ENCODE assay signal across 20 cellular contexts in genomic region chr2:217973008-217973787, GRCh38. TPM values are rescaled to one million over a fixed set of nuclear protein-coding genes. Genes with fewer than 3 reads are reported as not detected.
A peak's percentile ranks its signal among the peaks of the same experiment; 100 is the strongest.
DNase-seq lines count a peak whose midpoint lies in the region; ATAC-seq and TF ChIP-seq lines count a peak whose summit lies in the region.
"Had no signal": no experiment of that assay in that cellular context is flagged by ENCODE, and none has a peak within 500 bp of the region (broad histone marks: within the 10 kb centered on the region; RNA-seq: fewer than 3 reads in every experiment).

No MANE protein-coding gene starts in this region.

- TF ChIP-seq EP300 in gastroesophageal sphincter (IDR thresholded peaks at IDR 0.05): no peak
- no peak for TF ChIP-seq EP300 in stomach (IDR thresholded peaks at IDR 0.05)

- no peak overlapping the region for H3K4me2 ChIP-seq in OCI-LY7 (ENCODE audit: low read length)
- H3K4me2 ChIP-seq: hepatocyte had no signal

- H3K9me2 ChIP-seq in OCI-LY7 (ENCODE audit: insufficient read depth, low read length): no peaks in the 10 kb centered on the region

- no peak for TF ChIP-seq CTCF in WERI-Rb-1 (IDR thresholded peaks at IDR 0.05; ENCODE audit: low read depth, low read length)
- TF ChIP-seq CTCF in gastroesophageal sphincter (IDR thresholded peaks at IDR 0.05): no peak
- TF ChIP-seq CTCF in nephron (IDR thresholded peaks at IDR 0.05; ENCODE audit: unreplicated experiment in 3 of 3): no peak
- no peak for TF ChIP-seq CTCF in stomach (IDR thresholded peaks at IDR 0.05)
- no peak for TF ChIP-seq CTCF in OCI-LY7 (conservative IDR thresholded peaks at IDR 0.05; ENCODE audit: low read length)
- TF ChIP-seq CTCF in nephron progenitor cell (IDR thresholded peaks at IDR 0.05): no peak

- no peaks in the 10 kb centered on the region for H4K20me1 ChIP-seq in OCI-LY7 (ENCODE audit: insufficient read depth, low read length)

- H3K4me3 Mint-ChIP-seq in nephron: peak overlapping the region in 1 of 3 experiments; percentile 16
- H3K4me3 Mint-ChIP-seq in activated T-cell treated with anti-CD3 and anti-CD28 coated beads, Interleukin-2, amount 50 U/mL, for 72 hours: no peak overlapping the region
- no peak overlapping the region for H3K4me3 Mint-ChIP-seq in nephron progenitor cell
- H3K4me3 Mint-ChIP-seq in T-helper 2 cell treated with Interferon-gamma antibody and Interleukin-4, amounts not matched to agents 5 μg/mL and 100 μg/mL, for 36 hours: no peak overlapping the region

- no peaks in the 10 kb centered on the region for H3K27me3 ChIP-seq in WERI-Rb-1 (ENCODE audit: insufficient read depth, low read depth, severe bottlenecking)
- no peaks in the 10 kb centered on the region for H3K27me3 ChIP-seq in gastroesophageal sphincter
- H3K27me3 ChIP-seq in stomach: no peaks in the 10 kb centered on the region
- H3K27me3 ChIP-seq: hepatocyte, right lobe of liver had no signal

- H3K27ac ChIP-seq in WERI-Rb-1 (peak overlapping the region; percentile 79), gastroesophageal sphincter (peak overlapping the region; percentile 60 to 92 (median 84)), stomach (peak overlapping the region in 4 of 5 donors; percentile 24 to 86 (median 59)), OCI-LY7 (ENCODE audit: low read depth, low read length, poor library complexity, severe bottlenecking) (no peak overlapping the region)
- H3K27ac ChIP-seq: hepatocyte had no signal

- H3K79me2 ChIP-seq in OCI-LY7 (ENCODE audit: insufficient read depth, low read depth, low read length): no peaks in the 10 kb centered on the region

- CTCF ChIA-PET in OCI-LY7 (lab: Charles Lee; ENCODE audit: unreplicated experiment): no interaction called here

- POLR2A ChIA-PET in OCI-LY7 (lab: Charles Lee): interaction anchor here (0.6 kb wide), 1 partner anchor 92 kb away, joined by 3 read pairs; no protein-coding TSS in a partner anchor

- no peak overlapping the region for H3K4me3 ChIP-seq in WERI-Rb-1 (ENCODE audit: low read depth, low read length)
- no peak overlapping the region for H3K4me3 ChIP-seq in gastroesophageal sphincter
- no peak overlapping the region for H3K4me3 ChIP-seq in stomach
- H3K4me3 ChIP-seq in OCI-LY7 (ENCODE audit: low read depth, low read length, poor library complexity, severe bottlenecking): no peak overlapping the region
- H3K4me3 ChIP-seq: hepatocyte, right lobe of liver had no signal

- H3K27ac Mint-ChIP-seq in nephron: peak overlapping the region; percentile 86 to 93 (median 87)
- no peak overlapping the region for H3K27ac Mint-ChIP-seq in activated T-cell treated with anti-CD3 and anti-CD28 coated beads, Interleukin-2, amount 50 U/mL, for 72 hours
- H3K27ac Mint-ChIP-seq in nephron progenitor cell: no peak overlapping the region
- H3K27ac Mint-ChIP-seq in T-helper 2 cell treated with Interferon-gamma antibody and Interleukin-4, amounts not matched to agents 5 μg/mL and 100 μg/mL, for 36 hours: no peak overlapping the region
- H3K27ac Mint-ChIP-seq: activated naive CD4-positive, alpha-beta T cell treated with anti-CD3 and anti-CD28 coated beads, Interleukin-2, amount 50 U/mL, for 72 hours; activated T-helper 2 cell treated with anti-CD3 and anti-CD28 coated beads, Interferon-gamma antibody, Interleukin-2, Interleukin-4, amounts not matched to agents 10 μg/mL and 5 μg/mL and 100 μg/mL, durations not matched to agents 14 hours and 24 hours and 36 hours had no signal

- H2AFZ ChIP-seq in OCI-LY7 (ENCODE audit: low read length): no peak overlapping the region
- H2AFZ ChIP-seq: hepatocyte had no signal

- no peak for TF ChIP-seq POLR2A in gastroesophageal sphincter (IDR thresholded peaks at IDR 0.05)
- TF ChIP-seq POLR2A in stomach (IDR thresholded peaks at IDR 0.05): no peak

- H3K9me3 Mint-ChIP-seq in nephron (no peaks in the 10 kb centered on the region), nephron progenitor cell (peaks cover 3% of the 10 kb centered on the region)
- H3K9me3 Mint-ChIP-seq in activated T-cell treated with anti-CD3 and anti-CD28 coated beads, Interleukin-2, amount 50 U/mL, for 72 hours: peaks cover 2 to 3% of the 10 kb centered on the region in 2 donors
- no peaks in the 10 kb centered on the region for H3K9me3 Mint-ChIP-seq in T-helper 2 cell treated with Interferon-gamma antibody and Interleukin-4, amounts not matched to agents 5 μg/mL and 100 μg/mL, for 36 hours
- H3K9me3 Mint-ChIP-seq: activated T-helper 2 cell treated with anti-CD3 and anti-CD28 coated beads, Interferon-gamma antibody, Interleukin-2, Interleukin-4, amounts not matched to agents 10 μg/mL and 5 μg/mL and 100 μg/mL, durations not matched to agents 14 hours and 24 hours and 36 hours had no signal

- H3K4me1 Mint-ChIP-seq in nephron (no peaks in the 10 kb centered on the region), nephron progenitor cell (peaks cover 9% of the 10 kb centered on the region)
- no peaks in the 10 kb centered on the region for H3K4me1 Mint-ChIP-seq in activated T-cell treated with anti-CD3 and anti-CD28 coated beads, Interleukin-2, amount 50 U/mL, for 72 hours (ENCODE audit: low read depth)
- no peaks in the 10 kb centered on the region for H3K4me1 Mint-ChIP-seq in T-helper 2 cell treated with Interferon-gamma antibody and Interleukin-4, amounts not matched to agents 5 μg/mL and 100 μg/mL, for 36 hours (ENCODE audit: low read depth)

- no TSS peak for BruUV-seq in OCI-LY7 (replicated peaks; lab: Mats Ljungman, UMichigan)

- intact Hi-C loops in stomach (cut with DNase I; ENCODE audit: low total_unique reads) (no loop called here), OCI-LY7 (cut with micrococcal nuclease; ENCODE audit: unreplicated experiment) (no loop called here)

- H3K36me3 ChIP-seq in WERI-Rb-1: no peaks in the 10 kb centered on the region
- H3K36me3 ChIP-seq in gastroesophageal sphincter: no peaks in the 10 kb centered on the region
- no peaks in the 10 kb centered on the region for H3K36me3 ChIP-seq in stomach
- H3K36me3 ChIP-seq in OCI-LY7 (ENCODE audit: insufficient read depth, low read length): no peaks in the 10 kb centered on the region
- H3K36me3 ChIP-seq: right lobe of liver had no signal

- peaks cover 3% of the 10 kb centered on the region for H3K27me3 Mint-ChIP-seq in nephron (ENCODE audit: low read depth)
- peaks cover 14% of the 10 kb centered on the region for H3K27me3 Mint-ChIP-seq in activated T-cell treated with anti-CD3 and anti-CD28 coated beads, Interleukin-2, amount 50 U/mL, for 72 hours (ENCODE audit: low read depth)
- peaks cover 7% of the 10 kb centered on the region for H3K27me3 Mint-ChIP-seq in nephron progenitor cell (ENCODE audit: low read depth, poor library complexity)
- H3K27me3 Mint-ChIP-seq in T-helper 2 cell treated with Interferon-gamma antibody and Interleukin-4, amounts not matched to agents 5 μg/mL and 100 μg/mL, for 36 hours (ENCODE audit: low read depth): peaks cover 7% of the 10 kb centered on the region

- peak; percentile 42 for ATAC-seq in gastroesophageal sphincter
- no peak for ATAC-seq in activated T-cell treated with anti-CD3 and anti-CD28 coated beads, Interleukin-2, amount 50 U/mL, for 72 hours (replicated peaks in 1 of 2)
- ATAC-seq: activated naive CD4-positive, alpha-beta T cell treated with anti-CD3 and anti-CD28 coated beads, Interleukin-2, amount 50 U/mL, for 72 hours; SK-N-SH treated with all-trans-retinoic acid at 6 μM for 48 hours had no signal

- H3K4me1 ChIP-seq in gastroesophageal sphincter (peaks cover 13 to 90% (median 21%) of the 10 kb centered on the region in 3 donors), stomach (peaks cover 18 to 71% (median 42%) of the 10 kb centered on the region in 4 donors), OCI-LY7 (ENCODE audit: insufficient read depth, low read length, poor library complexity, severe bottlenecking) (no peaks in the 10 kb centered on the region)

- H3K36me3 Mint-ChIP-seq in nephron (ENCODE audit: low read depth) (peaks cover 20% of the 10 kb centered on the region), nephron progenitor cell (ENCODE audit: low read depth) (peaks cover 3% of the 10 kb centered on the region)
- H3K36me3 Mint-ChIP-seq in activated T-cell treated with anti-CD3 and anti-CD28 coated beads, Interleukin-2, amount 50 U/mL, for 72 hours (ENCODE audit: insufficient read depth in 2 of 2): no peaks in the 10 kb centered on the region
- no peaks in the 10 kb centered on the region for H3K36me3 Mint-ChIP-seq in T-helper 2 cell treated with Interferon-gamma antibody and Interleukin-4, amounts not matched to agents 5 μg/mL and 100 μg/mL, for 36 hours (ENCODE audit: low read depth)
- H3K36me3 Mint-ChIP-seq: activated naive CD4-positive, alpha-beta T cell treated with anti-CD3 and anti-CD28 coated beads, Interleukin-2, amount 50 U/mL, for 72 hours had no signal

- H3K9me3 ChIP-seq in WERI-Rb-1 (ENCODE audit: severe bottlenecking) (no peaks in the 10 kb centered on the region), gastroesophageal sphincter (no peaks in the 10 kb centered on the region), stomach (no peaks in the 10 kb centered on the region), OCI-LY7 (ENCODE audit: low read length) (no peaks in the 10 kb centered on the region)
- H3K9me3 ChIP-seq: right lobe of liver had no signal

- DNase-seq in WERI-Rb-1 (no peak), stomach (no peak), OCI-LY7 (ENCODE audit: low spot score) (no peak), nephron progenitor cell (no peak)
- no peak for DNase-seq in activated T-cell treated with anti-CD3 and anti-CD28 coated beads, Interleukin-2, amount 50 U/mL, for 72 hours
- DNase-seq in T-helper 2 cell treated with Interferon-gamma antibody and Interleukin-4, amounts not matched to agents 5 μg/mL and 100 μg/mL, for 36 hours (ENCODE audit: low spot score): no peak
- DNase-seq: activated CD4-positive, alpha-beta T cell treated with anti-CD3 and anti-CD28 coated beads, Interleukin-2, amount 50 U/mL, for 48 hours; activated CD8-positive, alpha-beta memory T cell treated with anti-CD3 and anti-CD28 coated beads, Interleukin-2, amount 50 U/mL, for 4 hours; effector CD4-positive, alpha-beta T cell; foreskin fibroblast; GOT3; NCI-H226; stimulated activated CD4-positive, alpha-beta T cell treated with anti-CD3 and anti-CD28 coated beads, Interleukin-15, amount 100 ng/mL, for 24 hours had no signal

- 69 to 75% methylated on average over 4 to 7 of the region's 11 CpGs for WGBS in gastroesophageal sphincter (ENCODE audit: low coverage in 1 of 2), 2 donors
- WGBS in stomach, 5 donors: 76 to 90% (median 86%) methylated on average over 11 of the region's 11 CpGs

RNA-seq across cellular contexts. Expression of gene TNS1, which starts 29.6 kb away (rescaled TPM):
- 1,000 to 10,000 TPM in 3 of 4 donors, 100 to 1,000 TPM in 1; 825 to 2,193 (median 1,462) TPM for total RNA-seq in gastroesophageal sphincter
- 100 to 1,000 TPM; 145 to 682 (median 198) TPM for total RNA-seq in stomach
- 10 to 100 TPM; 18.5 to 44.9 (median 33.2) TPM for polyA plus RNA-seq in stomach
- total RNA-seq in OCI-LY7 (2014; rRNA removed; shearing (Covaris generic)): not detected in 2 replicates
- not detected in 2 replicates for total RNA-seq in OCI-LY7 (2022)
- total RNA-seq in activated T-cell treated with anti-CD3 and anti-CD28 coated beads, Interleukin-2, amount 50 U/mL, for 72 hours: under 1 TPM; 0.65 to 0.93 TPM

Comparison
In these comparisons a context has a peak if more than half of its experiments do, and no peak if none do; other contexts are left out.
1. H3K27ac Mint-ChIP-seq: peak in nephron (3 of 3); none in activated T-cell treated with anti-CD3 and anti-CD28 coated beads, Interleukin-2, amount 50 U/mL, for 72 hours (single experiment), nephron progenitor cell (single experiment) and T-helper 2 cell treated with Interferon-gamma antibody and Interleukin-4, amounts not matched to agents 5 μg/mL and 100 μg/mL, for 36 hours (single experiment).
2. RNA of gene TNS1, which starts 29.6 kb away (total RNA-seq): 825 to 2,193 TPM in gastroesophageal sphincter and 145 to 682 TPM in stomach; 0.65 to 0.93 TPM in activated T-cell treated with anti-CD3 and anti-CD28 coated beads, Interleukin-2, amount 50 U/mL, for 72 hours and not detected in OCI-LY7; every median in the first group is over 10 times any median in the second.